Comparison of ENCODE assay signal across 10 cellular contexts in the genomic region with DNA sequence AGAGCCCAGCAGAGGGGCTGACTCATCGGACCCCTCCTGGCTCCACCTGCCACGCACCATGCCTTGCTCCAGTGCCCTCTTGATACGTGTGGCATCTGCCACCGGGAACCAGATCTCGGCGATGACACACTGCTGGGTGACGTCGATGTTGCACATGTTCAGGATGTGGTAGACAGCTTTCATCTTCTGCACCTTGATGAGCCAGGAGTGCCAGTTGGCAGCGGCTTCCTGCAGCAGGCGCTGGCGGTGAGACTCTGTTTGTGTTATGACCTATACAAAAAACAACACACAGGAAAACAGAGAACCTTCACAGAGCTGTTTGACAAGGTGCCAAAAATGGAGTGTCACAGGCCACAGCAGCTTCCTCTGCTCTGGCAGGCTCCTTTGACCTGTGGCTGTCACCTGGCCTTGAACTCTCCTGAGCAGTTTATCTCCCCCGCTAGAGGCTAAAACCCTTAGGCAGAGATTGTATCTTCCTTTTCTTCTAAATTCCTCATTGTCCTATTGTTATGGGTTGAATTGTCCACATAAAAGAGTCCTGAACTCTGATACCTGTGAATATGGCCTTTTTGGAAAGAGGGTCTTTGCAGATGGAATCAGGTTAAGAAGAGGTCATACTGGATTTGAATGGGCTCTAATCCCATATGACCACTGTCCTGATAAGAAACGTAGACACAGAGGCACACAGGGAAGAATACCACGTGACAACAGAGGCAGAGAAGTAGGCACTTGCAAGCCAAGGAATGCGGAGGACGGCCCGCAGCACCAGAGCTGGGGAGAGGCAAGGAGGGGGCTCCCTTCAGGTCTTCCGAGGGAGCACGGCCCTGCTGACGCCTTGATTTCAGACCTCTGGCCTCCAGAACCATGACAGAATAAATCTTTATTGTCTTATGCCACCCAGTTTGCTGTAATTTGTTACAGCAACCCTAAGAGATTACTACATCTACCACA. TPM values are rescaled to one million over a fixed set of nuclear protein-coding genes. Genes with fewer than 3 reads are reported as not detected.
DNase-seq lines count a peak whose midpoint lies in the region; ATAC-seq, FAIRE-seq and TF ChIP-seq lines count a peak whose summit lies in the region.
"Had no signal": no experiment of that assay in that cellular context is flagged by ENCODE, and none has a peak within 500 bp of the region (broad histone marks: within the 10 kb centered on the region; RNA-seq: fewer than 3 reads in every experiment).

No MANE protein-coding gene starts in this region.

- peaks cover 81% of the 10 kb centered on the region for H3K4me1 Mint-ChIP-seq in activated T-cell treated with anti-CD3 and anti-CD28 coated beads, Interleukin-2, amount 50 U/mL, for 24 hours (ENCODE audit: low read depth)

- no peaks in the 10 kb centered on the region for H3K36me3 Mint-ChIP-seq in activated T-cell treated with anti-CD3 and anti-CD28 coated beads, Interleukin-2, amount 50 U/mL, for 24 hours (ENCODE audit: low read depth)
- H3K36me3 Mint-ChIP-seq: IgD-negative memory B cell had no signal

- H3K27ac Mint-ChIP-seq in activated T-cell treated with anti-CD3 and anti-CD28 coated beads, Interleukin-2, amount 50 U/mL, for 24 hours, result peak overlapping the region; percentile 83

- FAIRE-seq in GM18507 (lab: Jason Lieb, UNC), result peak; percentile 71

- no peaks in the 10 kb centered on the region for H3K36me3 ChIP-seq in kidney epithelial cell (ENCODE audit: control insufficient read depth, insufficient read depth, low read length)

- H3K27me3 ChIP-seq in kidney epithelial cell (ENCODE audit: control insufficient read depth, insufficient read depth, low read length), result no peaks in the 10 kb centered on the region

- DNase-seq in GM18507 (ENCODE audit: extremely low spot score, insufficient read length, low read depth), result peak; percentile 26
- DNase-seq in NCI-H69 (lab: John Stamatoyannopoulos, UW), result peak; percentile 66
- peak; percentile 86 for DNase-seq in activated T-cell treated with anti-CD3 and anti-CD28 coated beads, Interleukin-2, amount 50 U/mL, for 24 hours
- peak; percentile 98 for DNase-seq in kidney epithelial cell (ENCODE audit: low read depth)
- peak; percentile 87 for DNase-seq in stimulated activated CD8-positive, alpha-beta memory T cell treated with anti-CD3 and anti-CD28 coated beads, Interleukin-4, amount 100 ng/mL, for 48 hours
- no peak for DNase-seq in germinal center (ENCODE audit: low spot score)
- DNase-seq in dedifferentiated amniotic fluid mesenchymal stem cell (ENCODE audit: extremely low spot score), result no peak

- ATAC-seq in HG02938 (IDR thresholded peaks at IDR 0.05; ENCODE audit: unreplicated experiment), result peak; percentile 75

- no peak overlapping the region for H3K4me3 Mint-ChIP-seq in activated T-cell treated with anti-CD3 and anti-CD28 coated beads, Interleukin-2, amount 50 U/mL, for 24 hours

- H3K9me3 Mint-ChIP-seq in activated T-cell treated with anti-CD3 and anti-CD28 coated beads, Interleukin-2, amount 50 U/mL, for 24 hours, result peaks cover 2% of the 10 kb centered on the region
- H3K9me3 Mint-ChIP-seq: IgD-negative memory B cell had no signal

- peak; percentile 18 for TF ChIP-seq CTCF in kidney epithelial cell (IDR thresholded peaks at IDR 0.05; ENCODE audit: insufficient read depth, low read length, poor library complexity, severe bottlenecking)

- no peak overlapping the region for H3K4me3 ChIP-seq in kidney epithelial cell (ENCODE audit: low read depth, low read length)

- H3K27me3 Mint-ChIP-seq in activated T-cell treated with anti-CD3 and anti-CD28 coated beads, Interleukin-2, amount 50 U/mL, for 24 hours, result no peaks in the 10 kb centered on the region

RNA-seq across cellular contexts. Expression of gene TMEM213, which starts 45.0 kb away (rescaled TPM):
- total RNA-seq in kidney epithelial cell, result not detected in 2 replicates
- total RNA-seq: mononuclear cell had no signal

RNA-seq across cellular contexts. Expression of gene ATP6V0A4, which starts 45.2 kb away (rescaled TPM):
- 0.07 and 0.88 TPM in 2 replicates for total RNA-seq in kidney epithelial cell
- total RNA-seq: mononuclear cell had no signal

RNA-seq across cellular contexts. Expression of gene SVOPL, which starts 51.7 kb away (rescaled TPM):
- total RNA-seq in kidney epithelial cell, result 0.89 TPM in 1 of 2 replicates, not detected in the other

Comparison
In these comparisons a context has a peak if more than half of its experiments do, and no peak if none do; other contexts are left out.
1. DNase-seq: peak in GM18507 (single experiment), NCI-H69 (single experiment), activated T-cell treated with anti-CD3 and anti-CD28 coated beads, Interleukin-2, amount 50 U/mL, for 24 hours (single experiment), kidney epithelial cell (single experiment) and stimulated activated CD8-positive, alpha-beta memory T cell treated with anti-CD3 and anti-CD28 coated beads, Interleukin-4, amount 100 ng/mL, for 48 hours (single experiment); none in germinal center (single experiment) and dedifferentiated amniotic fluid mesenchymal stem cell (single experiment).